In the genomic region with DNA sequence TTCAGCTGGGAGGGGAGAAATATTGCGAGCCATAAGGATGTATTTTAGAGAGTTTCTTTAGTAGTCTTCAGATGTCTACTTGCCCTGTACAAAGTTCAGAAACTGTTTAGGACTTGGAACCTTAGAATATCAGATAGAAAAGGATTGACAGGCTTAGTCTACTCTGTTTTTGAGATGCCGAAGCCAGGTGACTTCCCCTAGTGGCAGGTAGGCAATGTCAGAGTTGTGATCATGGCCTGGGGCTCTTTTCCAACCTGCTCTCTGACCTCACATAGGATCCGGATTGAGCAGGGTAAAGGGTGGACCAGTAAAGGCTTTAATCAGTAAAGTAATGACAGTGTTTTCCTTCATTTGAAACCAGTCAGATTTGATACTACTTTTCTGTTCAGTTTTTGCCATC, we compare ENCODE assay signal across 19 cellular contexts. TPM values are rescaled to one million over a fixed set of nuclear protein-coding genes. Genes with fewer than 3 reads are reported as not detected.
DNase-seq lines count a peak whose midpoint lies in the region; ATAC-seq and TF ChIP-seq lines count a peak whose summit lies in the region.
"Had no signal": no experiment of that assay in that cellular context is flagged by ENCODE, and none has a peak within 500 bp of the region (broad histone marks: within the 10 kb centered on the region; RNA-seq: fewer than 3 reads in every experiment).

No MANE protein-coding gene starts in this region.

- no peaks in the 10 kb centered on the region for H3K27me3 Mint-ChIP-seq in Caco-2 (ENCODE audit: insufficient read depth, unreplicated experiment)

- intact Hi-C loops in Caco-2 (cut with micrococcal nuclease; ENCODE audit: unreplicated experiment) (loop anchor here (1.0 kb wide), 1 partner anchor 84 kb away; no protein-coding TSS in a partner anchor), lower leg skin (cut with DNase I; ENCODE audit: low total_unique reads) (no loop called here)

- H3K9me3 Mint-ChIP-seq in Caco-2 (ENCODE audit: unreplicated experiment), result peaks cover 14% of the 10 kb centered on the region

- H3K9me3 ChIP-seq in Caco-2 (no peaks in the 10 kb centered on the region), WERI-Rb-1 (ENCODE audit: severe bottlenecking) (no peaks in the 10 kb centered on the region)
- H3K9me3 ChIP-seq: colonic mucosa had no signal

- H3K4me1 ChIP-seq in Caco-2 (no peaks in the 10 kb centered on the region; the same call in 1 of the 2 replicates), foreskin keratinocyte (no peaks in the 10 kb centered on the region)
- H3K4me1 ChIP-seq: ascending aorta, colonic mucosa, tibial artery had no signal

- ATAC-seq in foreskin keratinocyte (peak; percentile 65), GM18502 (IDR thresholded peaks at IDR 0.05; ENCODE audit: poor library complexity, unreplicated experiment) (no peak), GM21825 (IDR thresholded peaks at IDR 0.05; ENCODE audit: unreplicated experiment) (no peak)
- ATAC-seq: sciatic nerve had no signal

- CTCF ChIA-PET in Caco-2 (lab: Charles Lee), result no interaction called here

- H3K27ac ChIP-seq in WERI-Rb-1, result no peak overlapping the region
- no peak overlapping the region for H3K27ac ChIP-seq in foreskin keratinocyte
- H3K27ac ChIP-seq: ascending aorta; BLaER1 treated with 17β-estradiol and CSF1 and Interleukin-3, amounts not matched to agents 10 nM and 100 nM; colonic mucosa; tibial artery had no signal

- BruUV-seq in Caco-2 (replicated peaks; lab: Mats Ljungman, UMichigan), result no TSS peak

- 60 to 70% methylated on average over 3 of the region's 3 CpGs for WGBS in lower leg skin, 2 donors

- H3K36me3 ChIP-seq in Caco-2 (ENCODE audit: control insufficient read depth, insufficient read depth, low read length) (no peaks in the 10 kb centered on the region; the same call in 1 of the 2 replicates), WERI-Rb-1 (no peaks in the 10 kb centered on the region)
- H3K36me3 ChIP-seq: ascending aorta, colonic mucosa, tibial artery had no signal

- no peaks in the 10 kb centered on the region for H3K27me3 ChIP-seq in Caco-2 (replicated peaks; ENCODE audit: control insufficient read depth, insufficient read depth, low read length)
- no peaks in the 10 kb centered on the region for H3K27me3 ChIP-seq in WERI-Rb-1 (ENCODE audit: insufficient read depth, low read depth, severe bottlenecking)
- H3K27me3 ChIP-seq in foreskin keratinocyte, result no peaks in the 10 kb centered on the region
- H3K27me3 ChIP-seq: ascending aorta; BLaER1 treated with 17β-estradiol and CSF1 and Interleukin-3, amounts not matched to agents 10 nM and 100 nM; colonic mucosa; tibial artery had no signal

- POLR2A ChIA-PET in Caco-2 (lab: Charles Lee), result no interaction called here

- peak; percentile 31 to 57 for TF ChIP-seq CTCF in Caco-2 (IDR thresholded peaks at IDR 0.05; ENCODE audit: insufficient read depth in 1 of 2, low read depth in 1 of 2, low read length in 1 of 2, severe bottlenecking in 1 of 2, unreplicated experiment in 1 of 2)
- 0 out of 2 replicates have a peak, but pooled peaks have one; percentile 5 for TF ChIP-seq CTCF in WERI-Rb-1 (IDR thresholded peaks at IDR 0.05; ENCODE audit: low read depth, low read length)
- peak; percentile 50 for TF ChIP-seq CTCF in foreskin keratinocyte (conservative IDR thresholded peaks at IDR 0.05)
- no peak for TF ChIP-seq CTCF in lower leg skin (IDR thresholded peaks at IDR 0.05)

- no peak overlapping the region for H3K27ac Mint-ChIP-seq in Caco-2 (ENCODE audit: unreplicated experiment)
- H3K27ac Mint-ChIP-seq: mesothelial cell of epicardium had no signal

- TF ChIP-seq POLR2A in lower leg skin (IDR thresholded peaks at IDR 0.05), result no peak

- no peaks in the 10 kb centered on the region for H3K36me3 Mint-ChIP-seq in Caco-2 (ENCODE audit: insufficient read depth, unreplicated experiment)

- H3K4me3 ChIP-seq in Caco-2 (ENCODE audit: low read depth, low read length), result no peak overlapping the region
- no peak overlapping the region for H3K4me3 ChIP-seq in WERI-Rb-1 (ENCODE audit: low read depth, low read length)
- H3K4me3 ChIP-seq in lower leg skin (ENCODE audit: low read depth, poor library complexity, severe bottlenecking), result no peak overlapping the region
- H3K4me3 ChIP-seq: ascending aorta; BLaER1 treated with 17β-estradiol and CSF1 and Interleukin-3, amounts not matched to agents 10 nM and 100 nM; colonic mucosa; tibial artery had no signal

- DNase-seq in DMS 273 (lab: John Stamatoyannopoulos, UW; ENCODE audit: unreplicated experiment) (peak; percentile 6), DMS 273 treated with DMSO at 0.1 percent for 48 hours (lab: John Stamatoyannopoulos, UW) (no peak), Caco-2 (peak; percentile 51 to 57), WERI-Rb-1 (no peak), foreskin keratinocyte (no peak), lower leg skin (ENCODE audit: low spot score in 2 of 2) (no peak)
- DNase-seq: 8988T; activated CD8-positive, alpha-beta memory T cell treated with anti-CD3 and anti-CD28 coated beads, Interleukin-2, amount 50 U/mL, for 4 hours; colonic mucosa; NCI-H2081; NCI-H748 treated with DMSO at 0.1 percent for 48 hours; SW 1271; tibial artery had no signal

- no peaks in the 10 kb centered on the region for H3K4me1 Mint-ChIP-seq in Caco-2 (ENCODE audit: low read depth, unreplicated experiment)
- H3K4me1 Mint-ChIP-seq: mesothelial cell of epicardium had no signal

- no peak overlapping the region for H3K4me3 Mint-ChIP-seq in Caco-2 (ENCODE audit: unreplicated experiment)
- H3K4me3 Mint-ChIP-seq: mesothelial cell of epicardium had no signal

RNA-seq across cellular contexts. Expression of a gene that starts 59.6 kb away (rescaled TPM):
- total RNA-seq in Caco-2 (2022), result 17.8 and 18.3 TPM in 2 replicates
- total RNA-seq in foreskin keratinocyte, result 12.7 and 15.2 TPM in 2 replicates
- polyA plus RNA-seq in foreskin keratinocyte, result 5.6 and 7.9 TPM in 2 replicates
- total RNA-seq in lower leg skin, result 100 to 1,000 TPM in 1 of 4 donors, 10 to 100 TPM in 3; 57.3 to 103 (median 66.7) TPM

Comparison
In these comparisons a context has a peak if more than half of its experiments do, and no peak if none do; other contexts are left out.
1. DNase-seq: peak in DMS 273 (single experiment) and Caco-2 (2 of 2); none in DMS 273 treated with DMSO at 0.1 percent for 48 hours (single experiment), WERI-Rb-1 (single experiment), foreskin keratinocyte (0 of 2) and lower leg skin (0 of 2).
2. CTCF ChIP-seq: peak in Caco-2 (2 of 2), WERI-Rb-1 (single experiment) and foreskin keratinocyte (single experiment); none in lower leg skin (0 of 3).